8 cellular contexts compared by ENCODE assay signal in the genomic region with DNA sequence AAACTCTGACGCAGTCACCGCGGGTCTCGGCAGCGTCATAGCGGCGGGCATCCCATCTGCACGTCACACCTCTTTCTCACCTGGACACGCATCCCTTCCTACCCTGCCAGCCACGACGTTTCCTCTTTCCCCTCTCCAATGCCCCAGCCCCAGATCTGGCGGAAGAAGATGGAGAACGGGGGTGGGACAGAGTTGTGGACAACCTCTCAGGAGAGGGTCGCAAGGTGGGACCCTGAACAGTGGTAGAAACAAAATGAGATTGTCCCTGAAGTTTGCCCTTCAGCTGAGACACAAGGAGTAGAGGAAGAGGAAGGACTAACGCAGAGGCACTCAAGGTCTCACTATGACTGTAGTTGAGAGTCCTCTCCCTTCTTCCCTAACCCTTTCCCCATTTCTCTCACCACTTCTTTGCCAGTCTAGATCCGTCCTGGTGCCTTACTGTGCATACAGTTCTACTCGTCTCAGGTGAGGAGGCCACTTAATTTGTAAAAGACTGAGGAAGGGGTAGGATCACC. TPM values are rescaled to one million over a fixed set of nuclear protein-coding genes. Genes with fewer than 3 reads are reported as not detected.
A peak's percentile ranks its signal among the peaks of the same experiment; 100 is the strongest.
DNase-seq lines count a peak whose midpoint lies in the region; ATAC-seq lines count a peak whose summit lies in the region.

No MANE protein-coding gene starts in this region.

- no peaks in the 10 kb centered on the region for H3K27me3 Mint-ChIP-seq in T-helper 2 cell treated with Interferon-gamma antibody and Interleukin-4, amounts not matched to agents 5 μg/mL and 100 μg/mL, for 36 hours (ENCODE audit: low read depth)
- H3K27me3 Mint-ChIP-seq in activated CD8-positive, alpha-beta T cell treated with anti-CD3 and anti-CD28 coated beads, Interleukin-2, amount 10 ng/mL, durations not matched to agents 7 days and 5 days (ENCODE audit: low read depth): no peaks in the 10 kb centered on the region
- H3K27me3 Mint-ChIP-seq in stimulated activated naive CD8-positive, alpha-beta T cell treated with anti-CD3 and anti-CD28 coated beads, Interleukin-15, amount 100 ng/mL, for 72 hours: no peaks in the 10 kb centered on the region

- no peak for ATAC-seq in activated CD8-positive, alpha-beta T cell treated with anti-CD3 and anti-CD28 coated beads, Interleukin-2, amount 10 ng/mL, durations not matched to agents 7 days and 5 days
- ATAC-seq in stimulated activated naive CD8-positive, alpha-beta T cell treated with anti-CD3 and anti-CD28 coated beads, Interleukin-15, amount 100 ng/mL, for 72 hours: no peak

- peaks cover 42% of the 10 kb centered on the region for H3K4me1 Mint-ChIP-seq in T-helper 2 cell treated with Interferon-gamma antibody and Interleukin-4, amounts not matched to agents 5 μg/mL and 100 μg/mL, for 36 hours (ENCODE audit: low read depth)
- peaks cover 48% of the 10 kb centered on the region for H3K4me1 Mint-ChIP-seq in activated CD8-positive, alpha-beta T cell treated with anti-CD3 and anti-CD28 coated beads, Interleukin-2, amount 10 ng/mL, durations not matched to agents 7 days and 5 days (ENCODE audit: low read depth)
- H3K4me1 Mint-ChIP-seq in stimulated activated naive CD8-positive, alpha-beta T cell treated with anti-CD3 and anti-CD28 coated beads, Interleukin-15, amount 100 ng/mL, for 72 hours: peaks cover 59% of the 10 kb centered on the region

- H3K9me3 ChIP-seq in iPS-18a (ENCODE audit: control insufficient read depth, low read depth, low read length): no peaks in the 10 kb centered on the region

- no peak for DNase-seq in T-helper 2 cell treated with Interferon-gamma antibody and Interleukin-4, amounts not matched to agents 5 μg/mL and 100 μg/mL, for 36 hours (ENCODE audit: low spot score)
- no peak for DNase-seq in T-helper 2 cell
- no peak for DNase-seq in activated CD8-positive, alpha-beta T cell treated with anti-CD3 and anti-CD28 coated beads, Interleukin-2, amount 10 ng/mL, durations not matched to agents 7 days and 5 days
- no peak for DNase-seq in stimulated activated naive CD8-positive, alpha-beta T cell treated with anti-CD3 and anti-CD28 coated beads, Interleukin-15, amount 100 ng/mL, for 72 hours
- no peak for DNase-seq in posterior cingulate gyrus
- no peak for DNase-seq in NCI-H187 treated with DMSO at 0.1 percent for 48 hours (lab: John Stamatoyannopoulos, UW)
- no peak for DNase-seq in stimulated activated CD4-positive, alpha-beta T cell treated with anti-CD3 and anti-CD28 coated beads, Interleukin-2, amount 100 ng/mL, for 48 hours

- H3K27ac Mint-ChIP-seq in T-helper 2 cell treated with Interferon-gamma antibody and Interleukin-4, amounts not matched to agents 5 μg/mL and 100 μg/mL, for 36 hours: peak overlapping the region; percentile 96
- H3K27ac Mint-ChIP-seq in activated CD8-positive, alpha-beta T cell treated with anti-CD3 and anti-CD28 coated beads, Interleukin-2, amount 10 ng/mL, durations not matched to agents 7 days and 5 days: peak overlapping the region; percentile 99
- H3K27ac Mint-ChIP-seq in stimulated activated naive CD8-positive, alpha-beta T cell treated with anti-CD3 and anti-CD28 coated beads, Interleukin-15, amount 100 ng/mL, for 72 hours: peak overlapping the region; percentile 89 to 91

- peak overlapping the region; percentile 98 for H3K9ac ChIP-seq in iPS-18a (ENCODE audit: low read length)

- no peaks in the 10 kb centered on the region for H3K27me3 ChIP-seq in iPS-18a (ENCODE audit: control insufficient read depth, insufficient read depth, low read length)

- H3K4me3 ChIP-seq in iPS-18a (ENCODE audit: low read length): peak overlapping the region; percentile 96

- intact Hi-C loops in posterior cingulate gyrus (cut with DNase I): loop anchor here (1.0 to 5.0 kb wide), 3 partner anchors 18 to 265 kb away; partner anchors contain the start of genes POLR1H, RPP21 and TRIM26

- peaks cover 28% of the 10 kb centered on the region for H3K4me1 ChIP-seq in iPS-18a (ENCODE audit: control insufficient read depth, low read depth, low read length)

- CTCF ChIA-PET in activated CD8-positive, alpha-beta T cell treated with anti-CD3 and anti-CD28 coated beads, Interleukin-2, amount 10 ng/mL, durations not matched to agents 7 days and 5 days (lab: Charles Lee): interaction anchor here (1.0 to 2.3 kb wide), 5 partner anchors 10 to 218 kb away, joined by 3 to 12 read pairs (median 4); partner anchors contain the start of gene TRIM26

- peaks cover 19% of the 10 kb centered on the region for H3K36me3 Mint-ChIP-seq in T-helper 2 cell treated with Interferon-gamma antibody and Interleukin-4, amounts not matched to agents 5 μg/mL and 100 μg/mL, for 36 hours (ENCODE audit: low read depth)
- H3K36me3 Mint-ChIP-seq in activated CD8-positive, alpha-beta T cell treated with anti-CD3 and anti-CD28 coated beads, Interleukin-2, amount 10 ng/mL, durations not matched to agents 7 days and 5 days (ENCODE audit: low read depth): peaks cover 46% of the 10 kb centered on the region

- no peaks in the 10 kb centered on the region for H3K9me3 Mint-ChIP-seq in T-helper 2 cell treated with Interferon-gamma antibody and Interleukin-4, amounts not matched to agents 5 μg/mL and 100 μg/mL, for 36 hours
- H3K9me3 Mint-ChIP-seq in activated CD8-positive, alpha-beta T cell treated with anti-CD3 and anti-CD28 coated beads, Interleukin-2, amount 10 ng/mL, durations not matched to agents 7 days and 5 days (ENCODE audit: insufficient read depth): no peaks in the 10 kb centered on the region
- H3K9me3 Mint-ChIP-seq in stimulated activated naive CD8-positive, alpha-beta T cell treated with anti-CD3 and anti-CD28 coated beads, Interleukin-15, amount 100 ng/mL, for 72 hours: no peaks in the 10 kb centered on the region

- H3K4me3 Mint-ChIP-seq in T-helper 2 cell treated with Interferon-gamma antibody and Interleukin-4, amounts not matched to agents 5 μg/mL and 100 μg/mL, for 36 hours: peak overlapping the region; percentile 95
- peak overlapping the region; percentile 96 for H3K4me3 Mint-ChIP-seq in activated CD8-positive, alpha-beta T cell treated with anti-CD3 and anti-CD28 coated beads, Interleukin-2, amount 10 ng/mL, durations not matched to agents 7 days and 5 days
- peak overlapping the region; percentile 87 to 94 for H3K4me3 Mint-ChIP-seq in stimulated activated naive CD8-positive, alpha-beta T cell treated with anti-CD3 and anti-CD28 coated beads, Interleukin-15, amount 100 ng/mL, for 72 hours

- peaks cover 29% of the 10 kb centered on the region for H3K36me3 ChIP-seq in iPS-18a (ENCODE audit: control insufficient read depth, low read depth, low read length)

- POLR2A ChIA-PET in activated CD8-positive, alpha-beta T cell treated with anti-CD3 and anti-CD28 coated beads, Interleukin-2, amount 10 ng/mL, durations not matched to agents 7 days and 5 days (lab: Charles Lee): interaction anchor here (1.0 to 2.3 kb wide), 6 partner anchors 7 to 114 kb away, joined by 4 to 25 read pairs (median 5); partner anchors contain the start of genes RPP21 and TRIM26

- no peak overlapping the region for H3K27ac ChIP-seq in iPS-18a (ENCODE audit: low read length)

RNA-seq across cellular contexts. Expression of gene TRIM39, which starts 0.6 kb away (rescaled TPM):
- 10 to 100 TPM; 16.7 to 16.9 TPM for total RNA-seq in activated CD8-positive, alpha-beta T cell treated with anti-CD3 and anti-CD28 coated beads, Interleukin-2, amount 10 ng/mL, durations not matched to agents 7 days and 5 days

RNA-seq across cellular contexts. Expression of gene RPP21, which starts 17.7 kb away (rescaled TPM):
- 10 to 100 TPM; 37.3 to 37.9 TPM for total RNA-seq in activated CD8-positive, alpha-beta T cell treated with anti-CD3 and anti-CD28 coated beads, Interleukin-2, amount 10 ng/mL, durations not matched to agents 7 days and 5 days
